In genomic region chr1:94656982-94657381, GRCh38 we compare ENCODE assay signal across 1 cellular context.
TF ChIP-seq lines count a peak whose summit lies in the region.

No MANE protein-coding gene starts in this region.

TF ChIP-seq in HEK293, 187 proteins besides CTCF, POLR2A, EP300 and RAD21 (continued from another document):
- TF ChIP-seq ZNF10 (tag by site-specific recombination; IDR thresholded peaks at IDR 0.05) (no peak), RBAK (tag by site-specific recombination; IDR thresholded peaks at IDR 0.05) (no peak), ZNF626 (tag by site-specific recombination; IDR thresholded peaks at IDR 0.05) (no peak), ZNF558 (tag by site-specific recombination; IDR thresholded peaks at IDR 0.05) (no peak)
- TF ChIP-seq, protein P1, sequence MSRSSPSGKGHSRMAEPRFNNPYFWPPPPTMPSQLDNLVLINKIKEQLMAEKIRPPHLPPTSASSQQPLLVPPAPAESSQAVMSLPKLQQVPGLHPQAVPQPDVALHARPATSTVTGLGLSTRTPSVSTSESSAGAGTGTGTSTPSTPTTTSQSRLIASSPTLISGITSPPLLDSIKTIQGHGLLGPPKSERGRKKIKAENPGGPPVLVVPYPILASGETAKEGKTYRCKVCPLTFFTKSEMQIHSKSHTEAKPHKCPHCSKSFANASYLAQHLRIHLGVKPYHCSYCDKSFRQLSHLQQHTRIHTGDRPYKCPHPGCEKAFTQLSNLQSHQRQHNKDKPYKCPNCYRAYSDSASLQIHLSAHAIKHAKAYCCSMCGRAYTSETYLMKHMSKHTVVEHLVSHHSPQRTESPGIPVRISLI (tag by site-specific recombination; IDR thresholded peaks at IDR 0.05): no peak
